In the genomic region with DNA sequence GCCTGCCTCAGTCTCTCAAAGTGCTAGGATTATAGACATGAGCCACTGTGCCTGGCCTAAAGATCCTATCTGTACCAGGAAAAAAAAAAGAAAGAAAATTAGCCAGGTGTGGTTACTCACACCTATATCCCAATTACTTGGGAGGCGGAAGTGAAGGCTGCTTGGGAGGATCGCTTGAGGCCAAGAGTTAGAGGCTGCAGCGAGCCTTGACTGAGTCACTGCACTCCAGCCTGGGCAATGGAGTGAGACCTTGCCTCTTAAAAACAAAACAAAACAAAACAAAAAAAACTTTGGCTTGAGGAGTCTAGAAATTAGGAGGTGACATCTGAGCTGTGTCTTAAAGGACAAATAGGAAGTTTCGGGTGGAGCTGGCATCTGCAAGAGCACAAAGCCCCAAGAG, we compare ENCODE assay signal across 27 cellular contexts.
"Had no signal": no experiment of that assay in that cellular context is flagged by ENCODE, and none has a peak within 500 bp of the region (broad histone marks: within the 10 kb centered on the region; RNA-seq: fewer than 3 reads in every experiment).

No MANE protein-coding gene starts in this region.

- H3K36me3 ChIP-seq: heart left ventricle, left lung, lower lobe of right lung, pancreas, prostate gland, spleen, transverse colon, upper lobe of right lung had no signal

- H3K9me3 ChIP-seq: heart left ventricle, left lung, lower lobe of right lung, pancreas, prostate gland, spleen, transverse colon, upper lobe of right lung had no signal

- H3K4me3 Mint-ChIP-seq: immature natural killer cell; naive B cell; natural killer cell; stimulated activated effector memory CD8-positive, alpha-beta T cell treated with anti-CD3 and anti-CD28 coated beads, Interleukin-12 subunit alpha, Interleukin-12 subunit beta, amount 100 ng/mL, for 72 hours; stimulated activated naive CD8-positive, alpha-beta T cell treated with anti-CD3 and anti-CD28 coated beads, Interleukin-15, amount 100 ng/mL, for 72 hours had no signal

- H3K27ac ChIP-seq: heart left ventricle, left lung, lower lobe of right lung, pancreas, prostate gland, spleen, transverse colon, upper lobe of right lung had no signal

- H3K27ac Mint-ChIP-seq: immature natural killer cell; naive B cell; natural killer cell; stimulated activated effector memory CD8-positive, alpha-beta T cell treated with anti-CD3 and anti-CD28 coated beads, Interleukin-12 subunit alpha, Interleukin-12 subunit beta, amount 100 ng/mL, for 72 hours had no signal

- H3K4me1 ChIP-seq: left lung, lower lobe of right lung, pancreas, prostate gland, spleen, upper lobe of right lung had no signal

- ATAC-seq: heart left ventricle; left colon; left lung; lower lobe of right lung; natural killer cell; pancreas; right cardiac atrium; sciatic nerve; stimulated activated effector memory CD8-positive, alpha-beta T cell treated with anti-CD3 and anti-CD28 coated beads, Interleukin-12 subunit alpha, Interleukin-12 subunit beta, amount 100 ng/mL, for 72 hours; stimulated activated naive CD8-positive, alpha-beta T cell treated with anti-CD3 and anti-CD28 coated beads, Interleukin-15, amount 100 ng/mL, for 72 hours; upper lobe of right lung had no signal

- H3K36me3 Mint-ChIP-seq: immature natural killer cell; naive B cell; natural killer cell; stimulated activated effector memory CD8-positive, alpha-beta T cell treated with anti-CD3 and anti-CD28 coated beads, Interleukin-12 subunit alpha, Interleukin-12 subunit beta, amount 100 ng/mL, for 72 hours had no signal

- H3K27me3 Mint-ChIP-seq: naive B cell; stimulated activated naive CD8-positive, alpha-beta T cell treated with anti-CD3 and anti-CD28 coated beads, Interleukin-15, amount 100 ng/mL, for 72 hours had no signal

- DNase-seq: heart left ventricle; hypothalamus; immature natural killer cell; kidney; left colon; left lung; lower lobe of right lung; mammary epithelial cell; mesenchymal stem cell; naive B cell; natural killer cell; nucleus accumbens; pancreas; posterior cingulate gyrus; retina; right cardiac atrium; small intestine; spleen; stimulated activated CD4-positive, alpha-beta T cell treated with anti-CD3 and anti-CD28 coated beads, Interleukin-4, amount 100 ng/mL, for 24 hours; stimulated activated naive CD4-positive, alpha-beta T cell treated with Interleukin-2 at 50 U/mL for 16 hours; stimulated activated naive CD8-positive, alpha-beta T cell treated with anti-CD3 and anti-CD28 coated beads, Interleukin-15, amount 100 ng/mL, for 72 hours; substantia nigra; transverse colon; upper lobe of right lung had no signal

- H3K27me3 ChIP-seq: heart left ventricle, left lung, pancreas, spleen, transverse colon, upper lobe of right lung had no signal

- H3K4me1 Mint-ChIP-seq: immature natural killer cell; naive B cell; natural killer cell; stimulated activated effector memory CD8-positive, alpha-beta T cell treated with anti-CD3 and anti-CD28 coated beads, Interleukin-12 subunit alpha, Interleukin-12 subunit beta, amount 100 ng/mL, for 72 hours; stimulated activated naive CD8-positive, alpha-beta T cell treated with anti-CD3 and anti-CD28 coated beads, Interleukin-15, amount 100 ng/mL, for 72 hours had no signal

- H3K4me3 ChIP-seq: heart left ventricle, left lung, lower lobe of right lung, pancreas, prostate gland, spleen, transverse colon, upper lobe of right lung had no signal

- H3K9me3 Mint-ChIP-seq: immature natural killer cell; natural killer cell; stimulated activated effector memory CD8-positive, alpha-beta T cell treated with anti-CD3 and anti-CD28 coated beads, Interleukin-12 subunit alpha, Interleukin-12 subunit beta, amount 100 ng/mL, for 72 hours; stimulated activated naive CD8-positive, alpha-beta T cell treated with anti-CD3 and anti-CD28 coated beads, Interleukin-15, amount 100 ng/mL, for 72 hours had no signal
